Comparison of ENCODE assay signal across 32 cellular contexts in genomic region chr12:1369460-1369859, GRCh38.
A peak's percentile ranks its signal among the peaks of the same experiment; 100 is the strongest.
DNase-seq lines count a peak whose midpoint lies in the region; ATAC-seq and TF ChIP-seq lines count a peak whose summit lies in the region.
"Had no signal": no experiment of that assay in that cellular context is flagged by ENCODE, and none has a peak within 500 bp of the region (broad histone marks: within the 10 kb centered on the region; RNA-seq: fewer than 3 reads in every experiment).

No MANE protein-coding gene starts in this region.

- H3K27ac Mint-ChIP-seq in nephron: peak overlapping the region; percentile 39 to 48 (median 45)
- H3K27ac Mint-ChIP-seq: activated CD4-positive, alpha-beta T cell treated with anti-CD3 and anti-CD28 coated beads, Interleukin-2, amount 10 ng/mL, durations not matched to agents 7 days and 5 days; activated naive CD4-positive, alpha-beta T cell treated with anti-CD3 and anti-CD28 coated beads, Interleukin-2, amount 50 U/mL, for 24 hours; activated T-helper 1 cell treated with anti-CD3 and anti-CD28 coated beads, Interleukin-12 subunit alpha, Interleukin-12 subunit beta, Interleukin-2, Interleukin-4 antibody, amounts not matched to agents 30 ng/mL and 10 ng/mL and 1 ng/mL, durations not matched to agents 14 hours and 24 hours and 36 hours; CD8-positive, alpha-beta memory T cell; mesothelial cell of epicardium; natural killer cell treated with Interleukin-12 subunit alpha and Interleukin-12 subunit beta and Interleukin-15 and Interleukin-18, amount 100 ng/mL, for 72 hours; stimulated activated naive B cell treated with anti-CD40 and anti-IgM and Interleukin-4, amounts not matched to agents 10 μg/mL and 1 μg/mL and 100 μg/mL, for 72 hours had no signal

- H3K4me1 Mint-ChIP-seq in nephron: peaks cover 31% of the 10 kb centered on the region
- H3K4me1 Mint-ChIP-seq: activated CD4-positive, alpha-beta T cell treated with anti-CD3 and anti-CD28 coated beads, Interleukin-2, amount 10 ng/mL, durations not matched to agents 7 days and 5 days; activated naive CD4-positive, alpha-beta T cell treated with anti-CD3 and anti-CD28 coated beads, Interleukin-2, amount 50 U/mL, for 24 hours; CD8-positive, alpha-beta memory T cell; central memory CD8-positive, alpha-beta T cell; stimulated activated naive B cell treated with anti-CD40 and anti-IgM and Interleukin-4, amounts not matched to agents 10 μg/mL and 1 μg/mL and 100 μg/mL, for 72 hours had no signal

- TF ChIP-seq CTCF in left ventricle myocardium inferior (IDR thresholded peaks at IDR 0.05; ENCODE audit: borderline replicate concordance): no peak
- no peak for TF ChIP-seq CTCF in nephron (IDR thresholded peaks at IDR 0.05; ENCODE audit: unreplicated experiment in 3 of 3)
- no peak for TF ChIP-seq CTCF in Peyer's patch (IDR thresholded peaks at IDR 0.05)
- no peak for TF ChIP-seq CTCF in foreskin keratinocyte (conservative IDR thresholded peaks at IDR 0.05)

- DNase-seq in Right ventricle myocardium inferior (ENCODE audit: missing footprints): no peak
- no peak for DNase-seq in cardiac septum (ENCODE audit: low spot score)
- no peak for DNase-seq in left ventricle myocardium inferior
- DNase-seq in Peyer's patch: no peak
- no peak for DNase-seq in foreskin keratinocyte
- DNase-seq in cerebellar nuclear complex (lab: John Stamatoyannopoulos, UW): no peak
- DNase-seq: activated CD4-positive, alpha-beta T cell treated with anti-CD3 and anti-CD28 coated beads, Interleukin-2, amount 10 ng/mL, durations not matched to agents 7 days and 5 days; aorta; CD8-positive, alpha-beta memory T cell; DMS53; erythroblast; foreskin melanocyte; GDM1; kidney; NCI-H1048; NCI-H187 treated with DMSO at 0.1 percent for 48 hours; NCI-H2227 treated with DMSO at 0.1 percent for 48 hours; posterior cingulate gyrus; SJCRH30; stimulated activated CD4-positive, alpha-beta T cell treated with anti-CD3 and anti-CD28 coated beads, Interleukin-2, amount 100 ng/mL, for 24 hours; stimulated activated naive B cell treated with anti-CD40 and anti-IgM and Interleukin-4, amounts not matched to agents 10 μg/mL and 1 μg/mL and 100 μg/mL, for 72 hours; T-helper 2 cell had no signal

- H3K4me1 ChIP-seq in left ventricle myocardium inferior: peaks cover 40% of the 10 kb centered on the region
- no peaks in the 10 kb centered on the region for H3K4me1 ChIP-seq in Peyer's patch
- H3K4me1 ChIP-seq in foreskin keratinocyte: no peaks in the 10 kb centered on the region
- H3K4me1 ChIP-seq: SJCRH30 had no signal

- ATAC-seq in Right ventricle myocardium inferior: peak; percentile 80
- no peak for ATAC-seq in GM18502 (IDR thresholded peaks at IDR 0.05; ENCODE audit: poor library complexity, unreplicated experiment)
- no peak for ATAC-seq in foreskin keratinocyte
- ATAC-seq: natural killer cell treated with Interleukin-12 subunit alpha and Interleukin-12 subunit beta and Interleukin-15 and Interleukin-18, amount 100 ng/mL, for 72 hours; stimulated activated naive B cell treated with anti-CD40 and anti-IgM and Interleukin-4, amounts not matched to agents 10 μg/mL and 1 μg/mL and 100 μg/mL, for 72 hours had no signal

- no peaks in the 10 kb centered on the region for H3K9me3 Mint-ChIP-seq in nephron
- H3K9me3 Mint-ChIP-seq: activated CD4-positive, alpha-beta T cell treated with anti-CD3 and anti-CD28 coated beads, Interleukin-2, amount 10 ng/mL, durations not matched to agents 7 days and 5 days; activated naive CD4-positive, alpha-beta T cell treated with anti-CD3 and anti-CD28 coated beads, Interleukin-2, amount 50 U/mL, for 24 hours; activated T-helper 1 cell treated with anti-CD3 and anti-CD28 coated beads, Interleukin-12 subunit alpha, Interleukin-12 subunit beta, Interleukin-2, Interleukin-4 antibody, amounts not matched to agents 30 ng/mL and 10 ng/mL and 1 ng/mL, durations not matched to agents 14 hours and 24 hours and 36 hours; CD8-positive, alpha-beta memory T cell; central memory CD8-positive, alpha-beta T cell; mesothelial cell of epicardium; natural killer cell treated with Interleukin-12 subunit alpha and Interleukin-12 subunit beta and Interleukin-15 and Interleukin-18, amount 100 ng/mL, for 72 hours had no signal

- H3K4me3 ChIP-seq in left ventricle myocardium inferior (no peak overlapping the region), Peyer's patch (no peak overlapping the region)
- H3K4me3 ChIP-seq: SJCRH30, skin epidermis, thoracic aorta had no signal

- no peak for TF ChIP-seq POLR2A in Peyer's patch (IDR thresholded peaks at IDR 0.05)

- H3K27me3 Mint-ChIP-seq in nephron (ENCODE audit: low read depth): no peaks in the 10 kb centered on the region
- H3K27me3 Mint-ChIP-seq: activated CD4-positive, alpha-beta T cell treated with anti-CD3 and anti-CD28 coated beads, Interleukin-2, amount 10 ng/mL, durations not matched to agents 7 days and 5 days; activated naive CD4-positive, alpha-beta T cell treated with anti-CD3 and anti-CD28 coated beads, Interleukin-2, amount 50 U/mL, for 24 hours; CD8-positive, alpha-beta memory T cell; central memory CD8-positive, alpha-beta T cell; natural killer cell treated with Interleukin-12 subunit alpha and Interleukin-12 subunit beta and Interleukin-15 and Interleukin-18, amount 100 ng/mL, for 72 hours; stimulated activated naive B cell treated with anti-CD40 and anti-IgM and Interleukin-4, amounts not matched to agents 10 μg/mL and 1 μg/mL and 100 μg/mL, for 72 hours had no signal

- peaks cover 21% of the 10 kb centered on the region for H3K36me3 Mint-ChIP-seq in nephron (ENCODE audit: low read depth)
- H3K36me3 Mint-ChIP-seq: natural killer cell treated with Interleukin-12 subunit alpha and Interleukin-12 subunit beta and Interleukin-15 and Interleukin-18, amount 100 ng/mL, for 72 hours had no signal

- intact Hi-C loops in Right ventricle myocardium inferior (cut with DNase I): loop anchor here (10.0 kb wide), 1 partner anchor 155 kb away; no protein-coding TSS in a partner anchor
- intact Hi-C loops in cardiac septum (cut with DNase I): no loop called here
- intact Hi-C loops in left ventricle myocardium inferior (cut with micrococcal nuclease): no loop called here

- peak overlapping the region; percentile 74 for H3K27ac ChIP-seq in left ventricle myocardium inferior (replicated peaks)
- no peak overlapping the region for H3K27ac ChIP-seq in Peyer's patch
- no peak overlapping the region for H3K27ac ChIP-seq in foreskin keratinocyte
- H3K27ac ChIP-seq: KMS-11, SJCRH30, skin epidermis, thoracic aorta had no signal

- H3K9me3 ChIP-seq in left ventricle myocardium inferior (replicated peaks): no peaks in the 10 kb centered on the region
- no peaks in the 10 kb centered on the region for H3K9me3 ChIP-seq in Peyer's patch
- H3K9me3 ChIP-seq: thoracic aorta had no signal

- peaks cover 10% of the 10 kb centered on the region for H3K36me3 ChIP-seq in left ventricle myocardium inferior
- peaks cover 0 to 5% (median 0%) of the 10 kb centered on the region in 3 donors for H3K36me3 ChIP-seq in Peyer's patch
- H3K36me3 ChIP-seq: thoracic aorta had no signal

- no peak overlapping the region for H3K4me3 Mint-ChIP-seq in nephron
- H3K4me3 Mint-ChIP-seq: activated CD4-positive, alpha-beta T cell treated with anti-CD3 and anti-CD28 coated beads, Interleukin-2, amount 10 ng/mL, durations not matched to agents 7 days and 5 days; activated naive CD4-positive, alpha-beta T cell treated with anti-CD3 and anti-CD28 coated beads, Interleukin-2, amount 50 U/mL, for 24 hours; activated T-helper 1 cell treated with anti-CD3 and anti-CD28 coated beads, Interleukin-12 subunit alpha, Interleukin-12 subunit beta, Interleukin-2, Interleukin-4 antibody, amounts not matched to agents 30 ng/mL and 10 ng/mL and 1 ng/mL, durations not matched to agents 14 hours and 24 hours and 36 hours; CD8-positive, alpha-beta memory T cell; central memory CD8-positive, alpha-beta T cell; mesothelial cell of epicardium; natural killer cell treated with Interleukin-12 subunit alpha and Interleukin-12 subunit beta and Interleukin-15 and Interleukin-18, amount 100 ng/mL, for 72 hours; stimulated activated naive B cell treated with anti-CD40 and anti-IgM and Interleukin-4, amounts not matched to agents 10 μg/mL and 1 μg/mL and 100 μg/mL, for 72 hours had no signal

- H3K27me3 ChIP-seq in left ventricle myocardium inferior (ENCODE audit: low read depth): no peaks in the 10 kb centered on the region
- no peaks in the 10 kb centered on the region for H3K27me3 ChIP-seq in Peyer's patch
- no peaks in the 10 kb centered on the region for H3K27me3 ChIP-seq in foreskin keratinocyte
- H3K27me3 ChIP-seq: SJCRH30 had no signal
